Comparison of ENCODE assay signal across 12 cellular contexts in the genomic region with DNA sequence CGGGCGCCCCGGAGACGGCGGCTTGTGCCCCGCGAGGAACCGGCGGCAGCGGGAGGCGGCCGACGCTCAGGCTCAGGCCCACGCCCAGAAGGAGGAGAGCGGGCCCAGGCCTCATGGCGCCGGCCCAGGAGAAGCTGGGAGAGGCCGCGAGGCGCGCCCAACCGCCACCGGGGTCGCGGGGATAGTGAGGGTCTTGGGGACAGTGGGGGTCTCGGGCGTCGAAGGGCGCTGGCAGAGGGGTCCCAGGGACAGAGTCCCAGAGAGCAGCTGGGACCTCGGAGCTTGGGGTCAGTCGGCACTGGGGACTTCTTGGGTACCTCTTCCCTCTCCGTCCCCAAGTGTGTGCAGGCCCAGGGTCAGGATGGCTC. TPM values are rescaled to one million over a fixed set of nuclear protein-coding genes. Genes with fewer than 3 reads are reported as not detected.
DNase-seq lines count a peak whose midpoint lies in the region; ATAC-seq, FAIRE-seq and TF ChIP-seq lines count a peak whose summit lies in the region.
"Had no signal": no experiment of that assay in that cellular context is flagged by ENCODE, and none has a peak within 500 bp of the region (broad histone marks: within the 10 kb centered on the region; RNA-seq: fewer than 3 reads in every experiment).

A gene with protein sequence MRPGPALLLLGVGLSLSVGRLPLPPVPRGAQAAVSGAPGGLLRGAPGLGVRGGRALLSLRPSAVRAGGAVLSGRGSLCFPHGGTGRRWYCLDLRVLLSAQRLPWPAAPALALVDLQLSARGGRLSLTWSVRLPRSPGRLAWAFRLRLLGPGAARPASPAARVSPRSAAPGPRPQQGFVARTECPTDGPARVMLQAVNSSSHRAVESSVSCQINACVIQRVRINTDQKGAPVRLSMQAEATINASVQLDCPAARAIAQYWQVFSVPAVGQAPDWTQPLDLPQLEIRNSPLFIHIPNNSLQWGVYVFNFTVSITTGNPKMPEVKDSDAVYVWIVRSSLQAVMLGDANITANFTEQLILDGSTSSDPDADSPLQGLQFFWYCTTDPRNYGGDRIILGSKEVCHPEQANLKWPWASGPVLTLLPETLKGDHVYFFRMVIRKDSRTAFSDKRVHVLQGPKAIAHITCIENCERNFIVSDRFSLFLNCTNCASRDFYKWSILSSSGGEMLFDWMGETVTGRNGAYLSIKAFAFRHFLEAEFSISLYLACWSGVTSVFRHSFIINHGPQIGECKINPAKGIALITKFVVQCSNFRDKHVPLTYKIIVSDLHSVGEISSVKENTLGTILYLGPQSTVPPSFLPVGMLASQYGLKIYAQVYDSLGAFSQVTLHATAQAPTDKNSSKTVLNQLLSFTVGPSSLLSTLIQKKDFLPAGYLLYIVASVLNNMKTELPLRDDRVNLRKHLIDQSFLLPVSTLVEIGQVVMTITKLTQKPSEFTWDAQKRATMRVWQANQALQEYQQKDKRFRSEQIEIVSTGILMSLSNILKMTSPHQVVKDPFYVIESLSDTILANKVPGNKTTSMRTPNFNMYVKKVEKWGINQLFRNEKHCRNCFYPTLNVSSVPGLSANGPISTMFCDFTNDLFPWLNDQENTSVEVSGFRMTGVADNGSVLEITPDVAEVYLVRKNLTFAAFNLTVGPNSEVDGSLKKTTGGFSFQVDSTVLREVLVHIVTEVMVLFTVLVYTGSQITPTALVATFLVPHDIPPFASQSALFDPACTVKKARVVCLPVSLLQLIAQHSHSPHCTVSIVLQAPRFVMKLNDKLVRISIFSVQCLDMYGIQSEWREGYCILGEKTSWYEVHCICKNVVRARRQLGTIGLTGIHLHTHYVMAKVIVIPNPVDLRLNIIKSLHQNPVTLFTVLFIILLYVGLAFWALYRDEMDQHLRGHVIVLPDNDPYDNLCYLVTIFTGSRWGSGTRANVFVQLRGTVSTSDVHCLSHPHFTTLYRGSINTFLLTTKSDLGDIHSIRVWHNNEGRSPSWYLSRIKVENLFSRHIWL (N-terminal part only) (minus strand): TSS at position 136 of the 368 bp plus-strand sequence. CDS start 21 bp downstream, at position 115.

- H3K4me2 ChIP-seq in H9 (ENCODE audit: insufficient read depth, insufficient read length, low read length) (peak within 1 kb of the TSS; percentile 1), astrocyte (ENCODE audit: low read length) (peak within 1 kb of the TSS; percentile 52)

- no peak within 1 kb of the TSS for H3K23ac ChIP-seq in H9 (ENCODE audit: insufficient read length, low read depth, low read length)

- H4K91ac ChIP-seq in H9 (ENCODE audit: insufficient read length, low read depth, low read length) = no peak within 1 kb of the TSS

- FAIRE-seq in astrocyte (lab: Jason Lieb, UNC) (no peak), small intestine (lab: Jason Lieb, UNC) (no peak)

- peaks cover 87% of the 10 kb centered on the region for H3K27me3 Mint-ChIP-seq in H9 (ENCODE audit: low read depth)
- peaks cover 54% of the 10 kb centered on the region for H3K27me3 Mint-ChIP-seq in astrocyte (ENCODE audit: low read depth, unreplicated experiment)
- peaks cover 19% of the 10 kb centered on the region for H3K27me3 Mint-ChIP-seq in memory B cell

- no peak within 1 kb of the TSS for H3K14ac ChIP-seq in H9 (ENCODE audit: insufficient read depth, low read length)

- peaks cover 5 to 7% of the 10 kb centered on the region in 2 experiments; a peak in 3 of 4 replicates for H3K4me1 Mint-ChIP-seq in H9
- no peaks in the 10 kb centered on the region for H3K4me1 Mint-ChIP-seq in astrocyte (ENCODE audit: low read depth, unreplicated experiment)
- H3K4me1 Mint-ChIP-seq in memory B cell = peaks cover 6% of the 10 kb centered on the region

- H3K27ac ChIP-seq in H9 (ENCODE audit: insufficient read length, low read depth, low read length) (no peak within 1 kb of the TSS), astrocyte (ENCODE audit: low read depth, low read length) (no peak within 1 kb of the TSS), small intestine (ENCODE audit: low read depth in 1 of 2, low read length in 1 of 2) (peak within 1 kb of the TSS; percentile 18 to 73)

- H3K4me3 ChIP-seq in astrocyte (ENCODE audit: insufficient read depth, low read depth, low read length) (no peak within 1 kb of the TSS), small intestine (ENCODE audit: low read depth in 1 of 2, low read length in 2 of 2) (peak within 1 kb of the TSS in 1 of 2 donors; percentile 50)

- H4K5ac ChIP-seq in H9 (ENCODE audit: insufficient read length, low read depth, low read length) = no peak within 1 kb of the TSS

- no peak within 1 kb of the TSS for H2AK5ac ChIP-seq in H9 (ENCODE audit: insufficient read length, low read length)

- WGBS in H9 (ENCODE audit: extremely low coverage, insufficient read length, low lambda C conversion rate) = no CpG with 5 or more reads among the region's 32 CpGs
- 41 to 75% (median 50%) methylated on average over 15 to 32 of the region's 32 CpGs for WGBS in small intestine, 3 donors

- H3K36me3 Mint-ChIP-seq in H9 (ENCODE audit: insufficient read depth in 1 of 3, low read depth in 3 of 3) = peaks cover 12 to 41% (median 19%) of the 10 kb centered on the region in 3 experiments
- peaks cover 8% of the 10 kb centered on the region for H3K36me3 Mint-ChIP-seq in astrocyte (ENCODE audit: low read depth, unreplicated experiment)
- no peaks in the 10 kb centered on the region for H3K36me3 Mint-ChIP-seq in memory B cell

- no peak within 1 kb of the TSS for H2BK5ac ChIP-seq in H9 (ENCODE audit: insufficient read length, low read length)

- H3K79me2 ChIP-seq in H9 (ENCODE audit: insufficient read depth, low read length) (no peaks in the 10 kb centered on the region), astrocyte (ENCODE audit: insufficient read depth, low read length) (peaks cover 3% of the 10 kb centered on the region)

- H2BK12ac ChIP-seq in H9 (ENCODE audit: insufficient read length, low read depth, low read length) = no peak within 1 kb of the TSS

- H2BK15ac ChIP-seq in H9 (ENCODE audit: low read depth, low read length) = no peak within 1 kb of the TSS

- no peak within 1 kb of the TSS for H3K9ac ChIP-seq in H9 (ENCODE audit: extremely low read depth, insufficient read length, low read length)
- no peak within 1 kb of the TSS for H3K9ac ChIP-seq in astrocyte (ENCODE audit: low read length)

- ATAC-seq in memory B cell (ENCODE audit: low read depth) (no peak), HG03280 (IDR thresholded peaks at IDR 0.05; ENCODE audit: unreplicated experiment) (no peak)

- peaks cover 6% of the 10 kb centered on the region for H3K23me2 ChIP-seq in H9 (ENCODE audit: insufficient read length, low read depth, low read length, poor library complexity, severe bottlenecking)

- H3K4me3 Mint-ChIP-seq in H9 (peak within 1 kb of the TSS; percentile 55 to 68), astrocyte (ENCODE audit: unreplicated experiment) (no peak within 1 kb of the TSS), memory B cell (peak within 1 kb of the TSS; percentile 75)

- H4K8ac ChIP-seq in H9 (replicated peaks; ENCODE audit: insufficient read length, low read depth, low read length) = no peak within 1 kb of the TSS

- no peaks in the 10 kb centered on the region for H4K20me1 ChIP-seq in H9 (ENCODE audit: control insufficient read depth, insufficient read depth, insufficient read length)
- H4K20me1 ChIP-seq in astrocyte (ENCODE audit: insufficient read depth, low read length) = no peaks in the 10 kb centered on the region

- no peak within 1 kb of the TSS for H3K27ac Mint-ChIP-seq in H9
- no peak within 1 kb of the TSS for H3K27ac Mint-ChIP-seq in astrocyte (ENCODE audit: unreplicated experiment)
- no peak within 1 kb of the TSS for H3K27ac Mint-ChIP-seq in memory B cell

- H3K9me3 ChIP-seq in H9 (ENCODE audit: control insufficient read depth, low read depth, low read length) = no peaks in the 10 kb centered on the region
- H3K9me3 ChIP-seq in astrocyte (ENCODE audit: insufficient read depth, low read depth, low read length) = peaks cover 2% of the 10 kb centered on the region
- H3K9me3 ChIP-seq in small intestine (ENCODE audit: control insufficient read depth, low read depth) = no peaks in the 10 kb centered on the region

- H3K4ac ChIP-seq in H9 (ENCODE audit: low read depth, low read length) = no peak within 1 kb of the TSS

- H2BK120ac ChIP-seq in H9 (ENCODE audit: low read depth, low read length, poor library complexity, severe bottlenecking) = no peak within 1 kb of the TSS

- H3K27me3 ChIP-seq in H9 (ENCODE audit: insufficient read depth, low read length) (peaks cover 18% of the 10 kb centered on the region; the same call in 1 of the 2 replicates), astrocyte (ENCODE audit: insufficient read depth, low read length) (peaks cover 15% of the 10 kb centered on the region), small intestine (ENCODE audit: control insufficient read depth in 2 of 2, insufficient read depth in 2 of 2, low read length in 2 of 2) (no peaks in the 10 kb centered on the region)

- TF ChIP-seq CTCF in H9 (conservative IDR thresholded peaks at IDR 0.05) = no peak
- no peak for TF ChIP-seq CTCF in astrocyte (IDR thresholded peaks at IDR 0.05; ENCODE audit: insufficient read depth, low read depth, low read length)

- H3K9me3 Mint-ChIP-seq in H9 (peaks cover 42 to 74% of the 10 kb centered on the region in 2 experiments), astrocyte (ENCODE audit: unreplicated experiment) (peaks cover 28% of the 10 kb centered on the region), memory B cell (no peaks in the 10 kb centered on the region)

- no peak within 1 kb of the TSS for H3K18ac ChIP-seq in H9 (ENCODE audit: insufficient read length, low read depth, low read length)

- H2BK20ac ChIP-seq in H9 (ENCODE audit: low read depth, low read length, poor library complexity, severe bottlenecking) = no peak within 1 kb of the TSS

- peak; percentile 43 for DNase-seq in H9
- no peak for DNase-seq in astrocyte (ENCODE audit: low read depth)
- no peak for DNase-seq in memory B cell (ENCODE audit: low spot score in 2 of 2)
- DNase-seq in small intestine = no peak
- DNase-seq in activated CD8-positive, alpha-beta memory T cell treated with anti-CD3 and anti-CD28 coated beads, Interleukin-2, amount 50 U/mL, for 48 hours = no peak
- DNase-seq in dedifferentiated amniotic fluid mesenchymal stem cell (ENCODE audit: extremely low spot score) = no peak
- DNase-seq in NCI-H1930 (lab: John Stamatoyannopoulos, UW) = no peak
- DNase-seq: Caco-2; NCI-H1105 treated with DMSO at 0.1 percent for 48 hours; stimulated activated CD4-positive, alpha-beta T cell treated with anti-CD3 and anti-CD28 coated beads, Interleukin-12 subunit alpha, Interleukin-12 subunit beta, amount 100 ng/mL, for 4 hours had no signal

- no peak within 1 kb of the TSS for H3T11ph ChIP-seq in H9 (ENCODE audit: low read length)

- no peaks in the 10 kb centered on the region for H3K4me1 ChIP-seq in H9 (ENCODE audit: insufficient read depth, low read length)
- H3K4me1 ChIP-seq in astrocyte (ENCODE audit: insufficient read depth, low read length) = peaks cover under 1% of the 10 kb centered on the region
- H3K4me1 ChIP-seq in small intestine (ENCODE audit: control insufficient read depth in 2 of 2, insufficient read depth in 1 of 2, low read depth in 1 of 2, low read length in 1 of 2) = peaks cover 0 to 4% of the 10 kb centered on the region in 2 donors

- H3K56ac ChIP-seq in H9 (ENCODE audit: insufficient read length, low read depth, low read length) = no peak within 1 kb of the TSS

- H3K36me3 ChIP-seq in astrocyte (ENCODE audit: insufficient read depth, low read length) (no peaks in the 10 kb centered on the region), small intestine (ENCODE audit: control insufficient read depth in 2 of 2, insufficient read depth in 2 of 2, low read length in 2 of 2) (no peaks in the 10 kb centered on the region)

- H3K79me1 ChIP-seq in H9 (ENCODE audit: insufficient read depth, low read depth, low read length, poor library complexity, severe bottlenecking) = no peaks in the 10 kb centered on the region

- no peak within 1 kb of the TSS for H2AFZ ChIP-seq in H9 (ENCODE audit: low read length)
- peak within 1 kb of the TSS; percentile 51 for H2AFZ ChIP-seq in astrocyte (ENCODE audit: low read depth, low read length)

RNA-seq across cellular contexts. Expression of the gene that starts here (rescaled TPM):
- total RNA-seq in H9 (2021) (0.04 and 0.09 TPM in 2 replicates), astrocyte (not detected in 2 replicates)
- under 1 TPM in 2 of 3 donors, not detected in 1; 0.27 TPM for polyA plus RNA-seq in small intestine
- total RNA-seq: Caco-2, HT-29 had no signal

Comparison
In these comparisons a context has a peak if more than half of its experiments do, and no peak if none do; other contexts are left out.
1. Peak in DNase-seq and H3K4me2 ChIP-seq in H9; RNA of the gene not detected or under 1 TPM.
2. H3K27ac ChIP-seq: peak in small intestine (2 of 2); none in H9 (single experiment) and astrocyte (single experiment).